In the genomic region with DNA sequence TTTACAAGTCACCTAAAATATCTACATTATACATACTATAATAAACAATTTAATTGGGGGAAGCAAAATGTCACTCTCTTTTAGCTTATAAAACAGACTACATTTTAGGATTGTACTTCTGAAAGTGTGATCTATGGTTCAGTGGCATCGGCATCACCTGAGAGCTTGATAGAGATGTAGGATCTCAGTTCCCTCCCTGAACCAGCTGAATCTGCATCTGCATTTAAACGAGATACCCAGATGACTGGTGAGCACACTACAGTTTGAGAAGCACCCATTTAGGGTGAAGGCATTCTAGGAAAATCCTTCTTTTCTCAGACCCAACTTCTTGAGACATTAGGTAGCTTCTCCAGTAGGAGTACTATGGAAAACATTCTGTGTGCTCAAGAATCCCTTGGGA, we compare ENCODE assay signal across 24 cellular contexts.
"Had no signal": no experiment of that assay in that cellular context is flagged by ENCODE, and none has a peak within 500 bp of the region (broad histone marks: within the 10 kb centered on the region; RNA-seq: fewer than 3 reads in every experiment).

No MANE protein-coding gene starts in this region.

- H2AFZ ChIP-seq: hepatocyte had no signal

- H3K27ac ChIP-seq: coronary artery, dorsolateral prefrontal cortex, esophagus muscularis mucosa, foreskin keratinocyte, gastroesophageal sphincter, heart left ventricle, hepatocyte, lower lobe of right lung had no signal

- H3K4me3 ChIP-seq: coronary artery, dorsolateral prefrontal cortex, esophagus muscularis mucosa, gastroesophageal sphincter, heart left ventricle, hepatocyte, lower lobe of right lung, mucosa of descending colon had no signal

- H3K4me1 ChIP-seq: esophagus muscularis mucosa, foreskin keratinocyte, gastroesophageal sphincter, heart left ventricle, lower lobe of right lung had no signal

- FAIRE-seq: colon, endothelial cell of umbilical vein, frontal cortex, kidney had no signal

- H3K27me3 ChIP-seq: hepatocyte had no signal

- H3K79me2 ChIP-seq: hepatocyte had no signal

- H3K4me2 ChIP-seq: hepatocyte had no signal

- H3K9me3 ChIP-seq: esophagus muscularis mucosa, gastroesophageal sphincter, heart left ventricle, lower lobe of right lung, mucosa of descending colon had no signal

- H3K36me3 ChIP-seq: esophagus muscularis mucosa, gastroesophageal sphincter, heart left ventricle, lower lobe of right lung had no signal

- DNase-seq: dermis blood vessel endothelial cell; dorsolateral prefrontal cortex; effector CD4-positive, alpha-beta T cell; effector memory CD4-positive, alpha-beta T cell; foreskin keratinocyte; heart left ventricle; hypothalamus; immature natural killer cell; islet precursor cell; kidney; kidney glomerular epithelial cell; left colon; left ventricle myocardium superior; lower lobe of right lung; mesenchymal stem cell; mucosa of descending colon; naive B cell had no signal
